ENCODE assay signal across 20 cellular contexts in the genomic region with DNA sequence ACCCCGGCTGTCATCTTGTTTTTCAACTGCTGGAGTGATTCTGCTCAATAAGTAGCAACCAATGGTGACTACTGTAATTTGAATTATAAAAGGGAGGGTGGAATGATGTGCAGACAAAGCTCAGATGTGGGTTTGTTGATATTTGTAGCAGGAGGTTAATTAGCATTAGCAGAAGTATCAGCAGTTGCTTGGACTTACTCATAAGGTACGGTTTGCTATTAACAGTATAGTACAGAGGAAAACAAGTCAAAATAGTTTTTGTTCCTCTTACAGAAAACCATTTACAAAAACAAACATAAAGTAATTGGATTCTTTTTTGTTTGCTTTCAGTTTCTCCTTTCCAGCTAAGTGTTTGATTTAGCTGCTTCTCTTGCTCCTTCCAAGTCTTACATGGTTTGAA.
DNase-seq lines count a peak whose midpoint lies in the region; ATAC-seq and TF ChIP-seq lines count a peak whose summit lies in the region.
"Had no signal": no experiment of that assay in that cellular context is flagged by ENCODE, and none has a peak within 500 bp of the region (broad histone marks: within the 10 kb centered on the region; RNA-seq: fewer than 3 reads in every experiment).

No MANE protein-coding gene starts in this region.

- no peak for ATAC-seq in thoracic aorta (ENCODE audit: insufficient number of reproducible peaks, low FRiP score, low read depth)
- ATAC-seq: Right ventricle myocardium inferior had no signal

- H3K36me3 ChIP-seq in ectodermal cell (ENCODE audit: control insufficient read depth, insufficient read depth, low read length) (no peaks in the 10 kb centered on the region), thoracic aorta (no peaks in the 10 kb centered on the region)
- H3K36me3 ChIP-seq: Peyer's patch had no signal

- H3K4me3 ChIP-seq in ectodermal cell (ENCODE audit: insufficient read depth, low read depth, low read length) (no peak overlapping the region), thoracic aorta (peak overlapping the region; percentile 8)
- H3K4me3 ChIP-seq: Peyer's patch had no signal

- WGBS in ectodermal cell, 2 experiments = 58 to 89% methylated on average over 2 of the region's 2 CpGs

- DNase-seq in DMS53 (lab: John Stamatoyannopoulos, UW) (peak; percentile 2), DMS53 treated with DMSO at 0.1 percent for 48 hours (lab: John Stamatoyannopoulos, UW; ENCODE audit: unreplicated experiment) (no peak), NCI-H69 (lab: John Stamatoyannopoulos, UW) (peak; percentile 75), thoracic aorta (ENCODE audit: low spot score) (no peak), AG20443 (ENCODE audit: low spot score) (no peak)
- no peak for DNase-seq in stimulated activated CD8-positive, alpha-beta memory T cell treated with anti-CD3 and anti-CD28 coated beads, Interleukin-4, amount 100 ng/mL, for 48 hours
- DNase-seq in stimulated activated CD4-positive, alpha-beta T cell treated with anti-CD3 and anti-CD28 coated beads, Interleukin-12 subunit alpha, Interleukin-12 subunit beta, amount 100 ng/mL, for 4 hours = no peak
- DNase-seq: 8988T, COR-L47, GF-D8, H9, IMR-90, NCI-H1048, NCI-H1436 treated with DMSO at 0.1 percent for 48 hours, NCI-H2081, NCI-H510A, Peyer's patch, SW 1271 had no signal

- no peak for TF ChIP-seq CTCF in thoracic aorta (IDR thresholded peaks at IDR 0.05)

- peaks cover 8% of the 10 kb centered on the region for H3K4me1 ChIP-seq in ectodermal cell (ENCODE audit: control insufficient read depth, insufficient read depth, low read length)
- H3K4me1 ChIP-seq in thoracic aorta (ENCODE audit: control insufficient read depth in 1 of 2, low read depth in 2 of 2) = peaks cover 6 to 8% of the 10 kb centered on the region in 2 donors
- H3K4me1 ChIP-seq: Peyer's patch had no signal

- H3K27ac ChIP-seq in ectodermal cell (ENCODE audit: insufficient read depth, low read depth, low read length, poor library complexity, severe bottlenecking) (peak overlapping the region; percentile 44), thoracic aorta (no peak overlapping the region)
- H3K27ac ChIP-seq: Peyer's patch had no signal

- H3K9me3 ChIP-seq in ectodermal cell (ENCODE audit: control insufficient read depth, low read length) (no peaks in the 10 kb centered on the region), thoracic aorta (no peaks in the 10 kb centered on the region)
- H3K9me3 ChIP-seq: Peyer's patch had no signal

- no peaks in the 10 kb centered on the region for H3K27me3 ChIP-seq in ectodermal cell (ENCODE audit: control insufficient read depth, insufficient read depth, low read length, poor library complexity, severe bottlenecking)
- no peaks in the 10 kb centered on the region for H3K27me3 ChIP-seq in thoracic aorta (replicated peaks; ENCODE audit: insufficient read depth)
- H3K27me3 ChIP-seq: Peyer's patch had no signal

Comparison
In these comparisons a context has a peak if more than half of its experiments do, and no peak if none do; other contexts are left out.
1. DNase-seq: peak in DMS53 (single experiment) and NCI-H69 (single experiment); none in DMS53 treated with DMSO at 0.1 percent for 48 hours (single experiment), thoracic aorta (single experiment), stimulated activated CD8-positive, alpha-beta memory T cell treated with anti-CD3 and anti-CD28 coated beads, Interleukin-4, amount 100 ng/mL, for 48 hours (single experiment), stimulated activated CD4-positive, alpha-beta T cell treated with anti-CD3 and anti-CD28 coated beads, Interleukin-12 subunit alpha, Interleukin-12 subunit beta, amount 100 ng/mL, for 4 hours (single experiment) and AG20443 (single experiment).